ENCODE assay signal across 9 cellular contexts in genomic region chr5:143054480-143054941, GRCh38.
A peak's percentile ranks its signal among the peaks of the same experiment; 100 is the strongest.
DNase-seq lines count a peak whose midpoint lies in the region; ATAC-seq, FAIRE-seq and TF ChIP-seq lines count a peak whose summit lies in the region.
"Had no signal": no experiment of that assay in that cellular context is flagged by ENCODE, and none has a peak within 500 bp of the region (broad histone marks: within the 10 kb centered on the region; RNA-seq: fewer than 3 reads in every experiment).

No MANE protein-coding gene starts in this region.

- H4K20me1 ChIP-seq in neural progenitor cell (ENCODE audit: low read depth): no peaks in the 10 kb centered on the region

- H3K79me2 ChIP-seq in neural progenitor cell (ENCODE audit: low read depth): no peaks in the 10 kb centered on the region

- H2AFZ ChIP-seq in neural progenitor cell (replicated peaks): no peak overlapping the region

- H3F3A ChIP-seq in neural progenitor cell (ENCODE audit: low read depth): no peaks in the 10 kb centered on the region

- no peak overlapping the region for H3K9ac ChIP-seq in neural progenitor cell

- H3K27ac Mint-ChIP-seq in chondrocyte (ENCODE audit: unreplicated experiment) (peak overlapping the region; percentile 60), neural progenitor cell (no peak overlapping the region)

- TF ChIP-seq CTCF in chondrocyte (IDR thresholded peaks at IDR 0.05) (no peak), neural progenitor cell (IDR thresholded peaks at IDR 0.05) (no peak)

- H3K27ac ChIP-seq in neural progenitor cell: no peak overlapping the region
- H3K27ac ChIP-seq: lower lobe of right lung had no signal

- H3K4me2 ChIP-seq in neural progenitor cell: no peak overlapping the region

- H3K36me3 Mint-ChIP-seq in chondrocyte (ENCODE audit: low read depth): no peaks in the 10 kb centered on the region
- H3K36me3 Mint-ChIP-seq in neural progenitor cell: peaks cover 4% of the 10 kb centered on the region

- H3K4me3 Mint-ChIP-seq in chondrocyte (ENCODE audit: unreplicated experiment) (no peak overlapping the region), neural progenitor cell (no peak overlapping the region)

- TF ChIP-seq POLR2A in GM18505 (IDR thresholded peaks at IDR 0.05; ENCODE audit: borderline replicate concordance, extremely low read depth, insufficient read depth, insufficient read length): peak; percentile 56
- TF ChIP-seq POLR2A in H54 (IDR thresholded peaks at IDR 0.05; ENCODE audit: low read depth, low read length): no peak

- peak; percentile 49 for DNase-seq in M059J (ENCODE audit: low read depth)
- no peak for DNase-seq in chondrocyte (ENCODE audit: low spot score)
- DNase-seq in C1 segment of cervical spinal cord (lab: John Stamatoyannopoulos, UW): no peak
- no peak for DNase-seq in neural progenitor cell (ENCODE audit: low spot score)
- DNase-seq in urothelium cell line (ENCODE audit: low spot score): no peak
- no peak for DNase-seq in H54 (ENCODE audit: insufficient read length, low spot score)
- DNase-seq: lower lobe of right lung had no signal

- H3K4me1 Mint-ChIP-seq in chondrocyte (ENCODE audit: low read depth) (peaks cover 64% of the 10 kb centered on the region), neural progenitor cell (peaks cover 9% of the 10 kb centered on the region)

- FAIRE-seq in urothelium cell line (lab: Jason Lieb, UNC): no peak
- no peak for FAIRE-seq in H54 (lab: Jason Lieb, UNC)

- H3K27me3 Mint-ChIP-seq in chondrocyte (ENCODE audit: low read depth) (no peaks in the 10 kb centered on the region), neural progenitor cell (ENCODE audit: insufficient read depth, low read depth) (peaks cover 2% of the 10 kb centered on the region)

- H3K9me3 ChIP-seq in neural progenitor cell (ENCODE audit: low read depth): no peaks in the 10 kb centered on the region
- H3K9me3 ChIP-seq: lower lobe of right lung had no signal

- H3K9me3 Mint-ChIP-seq in chondrocyte (ENCODE audit: low read depth) (no peaks in the 10 kb centered on the region), neural progenitor cell (no peaks in the 10 kb centered on the region)

- no peaks in the 10 kb centered on the region for H3K36me3 ChIP-seq in neural progenitor cell
- H3K36me3 ChIP-seq: lower lobe of right lung had no signal

- no peak overlapping the region for H3K4me3 ChIP-seq in neural progenitor cell
- H3K4me3 ChIP-seq: lower lobe of right lung had no signal

- H3K27me3 ChIP-seq in neural progenitor cell: no peaks in the 10 kb centered on the region

- H3K4me1 ChIP-seq in neural progenitor cell: no peaks in the 10 kb centered on the region

- ATAC-seq in GM18505 (IDR thresholded peaks at IDR 0.05; ENCODE audit: unreplicated experiment) (peak; percentile 45), GM21515 (IDR thresholded peaks at IDR 0.05; ENCODE audit: unreplicated experiment) (peak; percentile 36)
